12 cellular contexts compared by ENCODE assay signal in genomic region chr3:152319256-152319655, GRCh38. TPM values are rescaled to one million over a fixed set of nuclear protein-coding genes. Genes with fewer than 3 reads are reported as not detected.
DNase-seq lines count a peak whose midpoint lies in the region; ATAC-seq, FAIRE-seq and TF ChIP-seq lines count a peak whose summit lies in the region.
"Had no signal": no experiment of that assay in that cellular context is flagged by ENCODE, and none has a peak within 500 bp of the region (broad histone marks: within the 10 kb centered on the region; RNA-seq: fewer than 3 reads in every experiment).

No MANE protein-coding gene starts in this region.

- H3K27ac ChIP-seq in CD4-positive, alpha-beta memory T cell (ENCODE audit: low read depth, low read length): no peak overlapping the region
- 0 out of 2 replicates have a peak overlapping the region, but pooled peaks have one; percentile 6 for H3K27ac ChIP-seq in GM23338 (ENCODE audit: low read depth)
- no peak overlapping the region for H3K27ac ChIP-seq in GM12878 (ENCODE audit: control insufficient read depth, insufficient read depth)

- H3K9me2 ChIP-seq in GM23338 (ENCODE audit: insufficient read depth): no peaks in the 10 kb centered on the region

- H3K27me3 Mint-ChIP-seq in CD4-positive, alpha-beta memory T cell: peaks cover 0 to 1% of the 10 kb centered on the region in 2 donors
- H3K27me3 Mint-ChIP-seq in GM23338 (ENCODE audit: insufficient read depth, low read depth, poor library complexity): no peaks in the 10 kb centered on the region
- H3K27me3 Mint-ChIP-seq in osteocyte (ENCODE audit: unreplicated experiment): no peaks in the 10 kb centered on the region

- H3K79me2 ChIP-seq in GM23338 (replicated peaks; ENCODE audit: insufficient read depth) (peaks cover 53% of the 10 kb centered on the region), GM12878 (ENCODE audit: control insufficient read depth, insufficient read depth, low read length) (peaks cover 93% of the 10 kb centered on the region)

- RAD21 ChIA-PET in GM12878 (lab: Charles Lee; ENCODE audit: unreplicated experiment): interaction anchor here (0.9 to 2.1 kb wide), 9 partner anchors 9 to 63 kb away, joined by 3 to 12 read pairs (median 4); no protein-coding TSS in a partner anchor

- SMC1A ChIA-PET in GM12878 (lab: Charles Lee; ENCODE audit: uncharacterized antibody, unreplicated experiment): interaction anchor here (0.9 to 6.3 kb wide), 16 partner anchors 9 to 248 kb away, joined by 3 to 72 read pairs (median 6); no protein-coding TSS in a partner anchor

- H3K36me3 Mint-ChIP-seq in CD4-positive, alpha-beta memory T cell: peaks cover 19 to 64% of the 10 kb centered on the region in 2 donors
- H3K36me3 Mint-ChIP-seq in GM23338 (ENCODE audit: low read depth): no peaks in the 10 kb centered on the region
- peaks cover 16% of the 10 kb centered on the region for H3K36me3 Mint-ChIP-seq in osteocyte (ENCODE audit: unreplicated experiment)

- no peak overlapping the region for H3K4me3 ChIP-seq in CD4-positive, alpha-beta memory T cell (ENCODE audit: low read length in 2 of 2)
- H3K4me3 ChIP-seq in GM23338: no peak overlapping the region
- no peak overlapping the region for H3K4me3 ChIP-seq in GM12878

- intact Hi-C loops in CD4-positive, alpha-beta memory T cell (cut with micrococcal nuclease): loop anchor here (2.0 to 5.0 kb wide), 3 partner anchors 14 to 37 kb away; no protein-coding TSS in a partner anchor
- intact Hi-C loops in GM12878 (cut with micrococcal nuclease; ENCODE audit: unreplicated experiment): no loop called here

- H3K9me3 ChIP-seq in CD4-positive, alpha-beta memory T cell (ENCODE audit: control insufficient read depth in 1 of 2, low read length in 2 of 2): no peaks in the 10 kb centered on the region
- peaks cover 5% of the 10 kb centered on the region for H3K9me3 ChIP-seq in GM12878 (replicated peaks; ENCODE audit: control insufficient read depth, insufficient read depth, low read length)

- CTCF ChIA-PET in CD4-positive, alpha-beta memory T cell (lab: Charles Lee; ENCODE audit: partially characterized antibody): no interaction called here
- CTCF ChIA-PET in GM12878 (lab: Yijun Ruan, JAX): interaction anchor here (1.0 to 3.5 kb wide), 6 partner anchors 10 to 135 kb away, joined by 3 to 11 read pairs (median 4); no protein-coding TSS in a partner anchor

- no peak overlapping the region for H3K4me2 ChIP-seq in GM23338
- no peak overlapping the region for H3K4me2 ChIP-seq in GM12878 (ENCODE audit: control insufficient read depth, insufficient read depth)

- H3F3A ChIP-seq in GM23338 (replicated peaks; ENCODE audit: low read depth): no peaks in the 10 kb centered on the region

- H4K20me1 ChIP-seq in GM23338 (replicated peaks; ENCODE audit: insufficient read depth): no peaks in the 10 kb centered on the region; the same call in 1 of the 2 replicates
- H4K20me1 ChIP-seq in GM12878 (ENCODE audit: control insufficient read depth, insufficient read depth): no peaks in the 10 kb centered on the region

- ATAC-seq in GM23338 (no peak), GM12878 (peak; percentile 9), HG02571 (IDR thresholded peaks at IDR 0.05; ENCODE audit: unreplicated experiment) (no peak)

- H3K4me1 ChIP-seq in CD4-positive, alpha-beta memory T cell (ENCODE audit: insufficient read depth, low read length): peaks cover 99% of the 10 kb centered on the region
- H3K4me1 ChIP-seq in GM23338 (ENCODE audit: insufficient read depth): peaks cover 28% of the 10 kb centered on the region
- H3K4me1 ChIP-seq in GM12878 (ENCODE audit: control insufficient read depth, insufficient read depth, low read length): peaks cover 21% of the 10 kb centered on the region

- no peak for FAIRE-seq in GM12878 (lab: Jason Lieb, UNC)
- FAIRE-seq: endometrium, HTR-8/SVneo had no signal

- H3K4me3 Mint-ChIP-seq in CD4-positive, alpha-beta memory T cell: peak overlapping the region in 7 of 8 donors; percentile 4 to 80 (median 59)
- H3K4me3 Mint-ChIP-seq in GM23338 (no peak overlapping the region), osteocyte (ENCODE audit: unreplicated experiment) (no peak overlapping the region)

- H3K36me3 ChIP-seq in CD4-positive, alpha-beta memory T cell (ENCODE audit: insufficient read depth, low read length): peaks cover 5% of the 10 kb centered on the region
- H3K36me3 ChIP-seq in GM23338 (ENCODE audit: insufficient read depth) (no peaks in the 10 kb centered on the region), GM12878 (ENCODE audit: control insufficient read depth in 2 of 2, insufficient read depth in 2 of 2, low read length in 1 of 2) (peaks cover 0 to 18% of the 10 kb centered on the region in 2 experiments; a peak in 1 of 4 replicates)

- no TSS peak for BruUV-seq in GM12878 (replicated peaks; lab: Mats Ljungman, UMichigan)

- H3K9me3 Mint-ChIP-seq in CD4-positive, alpha-beta memory T cell: peaks cover 0 to 2% (median 0%) of the 10 kb centered on the region in 8 donors
- no peaks in the 10 kb centered on the region for H3K9me3 Mint-ChIP-seq in GM23338
- no peaks in the 10 kb centered on the region for H3K9me3 Mint-ChIP-seq in osteocyte (ENCODE audit: unreplicated experiment)

- H3K9ac ChIP-seq in GM12878 (ENCODE audit: control insufficient read depth, insufficient read depth, low read length): no peak overlapping the region

- no peak for TF ChIP-seq RAD21 in GM12878 (IDR thresholded peaks at IDR 0.05; ENCODE audit: insufficient read depth, low read depth, low read length)

- 73% methylated on average over 2 of the region's 2 CpGs for WGBS in GM12878 (ENCODE audit: insufficient coverage, insufficient replicate concordance, low lambda C conversion rate, missing lambda C conversion rate)

- no peaks in the 10 kb centered on the region for H3K27me3 ChIP-seq in CD4-positive, alpha-beta memory T cell (ENCODE audit: insufficient read depth, low read length)
- H3K27me3 ChIP-seq in GM23338 (ENCODE audit: insufficient read depth): no peaks in the 10 kb centered on the region
- no peaks in the 10 kb centered on the region for H3K27me3 ChIP-seq in GM12878 (replicated peaks in 1 of 2; ENCODE audit: control insufficient read depth in 2 of 2, insufficient read depth in 2 of 2, low read length in 1 of 2)

- no peak for TF ChIP-seq EP300 in GM12878 (IDR thresholded peaks at IDR 0.05; ENCODE audit: borderline replicate concordance in 1 of 2, control insufficient read depth in 1 of 2, low read depth in 2 of 2, low read length in 2 of 2)

- peaks cover 71 to 95% (median 79%) of the 10 kb centered on the region in 4 donors for H3K4me1 Mint-ChIP-seq in CD4-positive, alpha-beta memory T cell
- peaks cover 31% of the 10 kb centered on the region for H3K4me1 Mint-ChIP-seq in GM23338
- H3K4me1 Mint-ChIP-seq in osteocyte (ENCODE audit: unreplicated experiment): peaks cover 76% of the 10 kb centered on the region

- no peak for TF ChIP-seq POLR2A in GM12878 (IDR thresholded peaks at IDR 0.05; ENCODE audit: low read depth, low read length)

- H2AFZ ChIP-seq in GM23338 (no peak overlapping the region), GM12878 (ENCODE audit: control insufficient read depth, low read depth, low read length) (no peak overlapping the region)

- in situ Hi-C loops in GM12878 (cut with MboI): no loop called here

- peak overlapping the region; percentile 60 to 93 (median 74) for H3K27ac Mint-ChIP-seq in CD4-positive, alpha-beta memory T cell
- H3K27ac Mint-ChIP-seq in GM23338 (peak overlapping the region; percentile 56), osteocyte (ENCODE audit: unreplicated experiment) (peak overlapping the region; percentile 71)

- no peak for DNase-seq in CD4-positive, alpha-beta memory T cell
- DNase-seq in GM23338 (ENCODE audit: low spot score) (no peak), GM12878 (ENCODE audit: low read depth, low spot score) (no peak), osteocyte (ENCODE audit: extremely low spot score, unreplicated experiment) (no peak), OCI-M2 (lab: John Stamatoyannopoulos, UW; ENCODE audit: unreplicated experiment) (no peak), inferior parietal cortex (ENCODE audit: extremely low spot score) (no peak), activated gamma-delta T cell (lab: John Stamatoyannopoulos, UW) (no peak)
- DNase-seq: Calu3, NCI-H1417 treated with DMSO at 0.1 percent for 48 hours had no signal

- POLR2A ChIA-PET in CD4-positive, alpha-beta memory T cell (lab: Charles Lee; ENCODE audit: partially characterized antibody): interaction anchor here (1.2 to 3.3 kb wide), 8 partner anchors 9 to 120 kb away, joined by 3 to 18 read pairs (median 4); partner anchors contain the start of gene MBNL1
- POLR2A ChIA-PET in GM12878 (lab: Charles Lee): interaction anchor here (0.8 kb wide), 1 partner anchor 10 kb away, joined by 3 read pairs; no protein-coding TSS in a partner anchor

- TF ChIP-seq CTCF in GM23338 (conservative IDR thresholded peaks at IDR 0.05; ENCODE audit: low read depth in 2 of 2) (no peak), GM12878 (IDR thresholded peaks at IDR 0.05 in 2 of 3, conservative IDR thresholded peaks at IDR 0.05 in 1 of 3; ENCODE audit: control insufficient read depth in 2 of 3, extremely low read depth in 1 of 3, insufficient read depth in 1 of 3, low read depth in 3 of 3, low read length in 3 of 3) (no peak), osteocyte (IDR thresholded peaks at IDR 0.05) (no peak)

TF ChIP-seq in GM12878, 131 proteins besides CTCF, POLR2A, EP300 and RAD21 (continues in another document):
- peak; percentile 48; the same call in 1 of the 2 replicates for TF ChIP-seq ZNF384 (IDR thresholded peaks at IDR 0.05; ENCODE audit: borderline replicate concordance, low read depth, low read length)

RNA-seq across cellular contexts. Expression of gene MBNL1, which starts 50.5 kb away (rescaled TPM):
- 100 to 1,000 TPM; 420 to 430 TPM for total RNA-seq in CD4-positive, alpha-beta memory T cell
- polyA plus RNA-seq in CD4-positive, alpha-beta memory T cell: 100 to 1,000 TPM; 289 to 302 TPM
- total RNA-seq in GM23338 (2014; rRNA removed; shearing (Covaris generic)): 15.7 and 23.2 TPM in 2 replicates
- polyA plus RNA-seq in GM23338 (2016; fragmentation: Nextera tagmentation; extraction: Ambion mirVana): 8.4 and 9.4 TPM in 2 replicates
- total RNA-seq in GM12878 (2013; cell fraction: nucleolus; rRNA removed): 485 and 489 TPM in 2 replicates
- 337 and 351 TPM in 2 replicates for total RNA-seq in GM12878 (2014; rRNA removed)
- total RNA-seq in GM12878 (2014; rRNA removed; fragmentation: Illumina TruSeq; extraction: Trizol): 218 TPM in 2 replicates
- 239 and 247 TPM in 2 replicates for total RNA-seq in GM12878 (2021)
- 64.8 TPM for polyA plus RNA-seq in GM12878 (2011; ENCODE audit: low read depth)
- 80.9 and 82.1 TPM in 2 replicates for polyA plus RNA-seq in GM12878 (2011; rRNA removed)
- 104 and 129 TPM in 2 replicates for polyA plus RNA-seq in GM12878 (2011; cell fraction: cytosol; rRNA removed)
- polyA plus RNA-seq in GM12878 (2011; cell fraction: nucleus; rRNA removed): 52.1 and 62.2 TPM in 2 replicates
- polyA plus RNA-seq in GM12878 (2012): 94.4 and 94.6 TPM in 2 replicates
- 200 and 216 TPM in 2 replicates for polyA plus RNA-seq in GM12878 (2014; fragmentation: Illumina TruSeq; extraction: Trizol)
- 10 to 100 TPM; 59.6 to 73.3 TPM for polyA plus RNA-seq in GM12878 (2014; fragmentation: Nextera tagmentation; extraction: Ambion mirVana)
- 132 and 143 TPM in 2 replicates for polyA plus RNA-seq in GM12878 (2014; rRNA removed)
- 100 to 1,000 TPM; 141 to 146 TPM for polyA plus RNA-seq in GM12878 (2016; fragmentation: Nextera tagmentation; extraction: Ambion mirVana)
- polyA minus RNA-seq in GM12878 (2011; rRNA and poly(A)+ RNA removed): 286 and 329 TPM in 2 replicates
- 138 and 193 TPM in 2 replicates for polyA minus RNA-seq in GM12878 (2011; cell fraction: cytosol; rRNA and poly(A)+ RNA removed)
- 137 and 215 TPM in 2 replicates for polyA minus RNA-seq in GM12878 (2011; cell fraction: nucleus; rRNA and poly(A)+ RNA removed)
- total RNA-seq in osteocyte: 159 and 166 TPM in 2 replicates

Comparison
In these comparisons a context has a peak if more than half of its experiments do, and no peak if none do; other contexts are left out.
1. H3K4me3 Mint-ChIP-seq: peak in CD4-positive, alpha-beta memory T cell (7 of 8); none in GM23338 (single experiment) and osteocyte (single experiment).
2. Peak in every context shown above with its lines, with median percentiles within 50 percentile points of each other: H3K27ac Mint-ChIP-seq.